In genomic region chr10:111598433-111599059, GRCh38 we compare ENCODE assay signal across 7 cellular contexts.
DNase-seq lines count a peak whose midpoint lies in the region; ATAC-seq, FAIRE-seq and TF ChIP-seq lines count a peak whose summit lies in the region.

No MANE protein-coding gene starts in this region.

- H3K79me2 ChIP-seq in GM12878 (ENCODE audit: control insufficient read depth, insufficient read depth, low read length): no peaks in the 10 kb centered on the region

- BruUV-seq in GM12878 (replicated peaks; lab: Mats Ljungman, UMichigan): no TSS peak

- 7% methylated on average over 6 of the region's 6 CpGs for WGBS in GM12878 (ENCODE audit: insufficient coverage, insufficient replicate concordance, low lambda C conversion rate, missing lambda C conversion rate)

- no peak overlapping the region for H3K4me3 ChIP-seq in GM12878

- TF ChIP-seq POLR2A in GM12878 (IDR thresholded peaks at IDR 0.05; ENCODE audit: low read depth, low read length): no peak

- POLR2A ChIA-PET in GM12878 (lab: Charles Lee): no interaction called here

- TF ChIP-seq RAD21 in GM12878 (IDR thresholded peaks at IDR 0.05; ENCODE audit: insufficient read depth, low read depth, low read length): peak; percentile 59

- H3K27me3 ChIP-seq in GM12878 (replicated peaks in 1 of 2; ENCODE audit: control insufficient read depth in 2 of 2, insufficient read depth in 2 of 2, low read length in 1 of 2): no peaks in the 10 kb centered on the region; a peak in 1 of 4 replicates

- TF ChIP-seq CTCF in GM12878 (IDR thresholded peaks at IDR 0.05 in 2 of 3, conservative IDR thresholded peaks at IDR 0.05 in 1 of 3; ENCODE audit: control insufficient read depth in 2 of 3, extremely low read depth in 1 of 3, insufficient read depth in 1 of 3, low read depth in 3 of 3, low read length in 3 of 3): peak; percentile 75 to 87 (median 78)

- peak; percentile 89 for ATAC-seq in GM19468 (IDR thresholded peaks at IDR 0.05; ENCODE audit: extremely low read depth, unreplicated experiment)
- peak; percentile 87 for ATAC-seq in HG03469 (IDR thresholded peaks at IDR 0.05; ENCODE audit: unreplicated experiment)
- ATAC-seq in GM12878: peak; percentile 96

- no peak overlapping the region for H3K9ac ChIP-seq in GM12878 (ENCODE audit: control insufficient read depth, insufficient read depth, low read length)

- H3K36me3 ChIP-seq in GM12878 (ENCODE audit: control insufficient read depth in 2 of 2, insufficient read depth in 2 of 2, low read length in 1 of 2): no peaks in the 10 kb centered on the region

- no peak overlapping the region for H3K4me2 ChIP-seq in GM12878 (ENCODE audit: control insufficient read depth, insufficient read depth)

- RAD21 ChIA-PET in GM12878 (lab: Charles Lee; ENCODE audit: unreplicated experiment): interaction anchor here (0.9 to 1.2 kb wide), 3 partner anchors 680 to 1292 kb away, joined by 3 to 4 read pairs (median 3); no protein-coding TSS in a partner anchor

- H4K20me1 ChIP-seq in GM12878 (ENCODE audit: control insufficient read depth, insufficient read depth): no peaks in the 10 kb centered on the region

- H2AFZ ChIP-seq in GM12878 (ENCODE audit: control insufficient read depth, low read depth, low read length): no peak overlapping the region

- intact Hi-C loops in GM12878 (cut with micrococcal nuclease; ENCODE audit: unreplicated experiment): loop anchor here (5.0 to 10.0 kb wide), 3 partner anchors 434 to 851 kb away; partner anchors contain the start of gene ADRA2A

- SMC1A ChIA-PET in GM12878 (lab: Charles Lee; ENCODE audit: uncharacterized antibody, unreplicated experiment): interaction anchor here (0.7 to 2.6 kb wide), 10 partner anchors 20 to 990 kb away, joined by 3 to 7 read pairs (median 4); partner anchors contain the start of gene ADRA2A

- DNase-seq in GF-D8 (lab: John Stamatoyannopoulos, UW) (peak; percentile 6), SK-MEL-5 (ENCODE audit: low read depth, low spot score) (peak; percentile 77), GM12878 (ENCODE audit: low read depth, low spot score) (peak; percentile 3), inferior parietal cortex (ENCODE audit: extremely low spot score) (peak; percentile 62)
- peak; percentile 23 for DNase-seq in stimulated activated CD4-positive, alpha-beta T cell treated with anti-CD3 and anti-CD28 coated beads, Interleukin-1b, Interleukin-23, amount 100 ng/mL, for 48 hours

- no peaks in the 10 kb centered on the region for H3K9me3 ChIP-seq in GM12878 (replicated peaks; ENCODE audit: control insufficient read depth, insufficient read depth, low read length)

- CTCF ChIA-PET in GM12878 (lab: Yijun Ruan, JAX): interaction anchor here (0.8 to 3.0 kb wide), 27 partner anchors 9 to 988 kb away, joined by 3 to 18 read pairs (median 4); no protein-coding TSS in a partner anchor

- TF ChIP-seq EP300 in GM12878 (IDR thresholded peaks at IDR 0.05; ENCODE audit: borderline replicate concordance in 1 of 2, control insufficient read depth in 1 of 2, low read depth in 2 of 2, low read length in 2 of 2): no peak

- H3K27ac ChIP-seq in GM12878 (ENCODE audit: control insufficient read depth, insufficient read depth): no peak overlapping the region

- FAIRE-seq in GM12878 (lab: Jason Lieb, UNC): peak; percentile 80

- H3K4me1 ChIP-seq in GM12878 (ENCODE audit: control insufficient read depth, insufficient read depth, low read length): no peaks in the 10 kb centered on the region; the same call in 1 of the 2 replicates

- in situ Hi-C loops in SK-MEL-5 (cut with HindIII; ENCODE audit: low pct_unique_long_range_greater_than_20kb, low sequenced_read_pairs): no loop called here
- in situ Hi-C loops in GM12878 (cut with MboI): no loop called here

TF ChIP-seq in GM12878, 131 proteins besides CTCF, POLR2A, EP300 and RAD21:
- TF ChIP-seq BCL3 (IDR thresholded peaks at IDR 0.05; ENCODE audit: borderline replicate concordance, insufficient read depth, low read depth, low read length, poor library complexity, severe bottlenecking): no peak
- TF ChIP-seq PAX5 (IDR thresholded peaks at IDR 0.05; ENCODE audit: borderline replicate concordance, low read depth, low read length): no peak
- TF ChIP-seq CREB1 (IDR thresholded peaks at IDR 0.05; ENCODE audit: low read depth): no peak
- no peak for TF ChIP-seq RAD51 (IDR thresholded peaks at IDR 0.05)
- TF ChIP-seq MYC (IDR thresholded peaks at IDR 0.05; ENCODE audit: insufficient read depth, insufficient read length, insufficient replicate concordance, low read length, severe bottlenecking): no peak
- peak; percentile 59; the same call in 1 of the 2 replicates for TF ChIP-seq SMC3 (IDR thresholded peaks at IDR 0.05; ENCODE audit: borderline replicate concordance, low read length)
- TF ChIP-seq MTA3 (IDR thresholded peaks at IDR 0.05; ENCODE audit: borderline replicate concordance, low read length): no peak
- no peak for TF ChIP-seq NBN (IDR thresholded peaks at IDR 0.05)
- no peak for TF ChIP-seq SRF (IDR thresholded peaks at IDR 0.05; ENCODE audit: low read depth in 2 of 2, low read length in 2 of 2)
- no peak for TF ChIP-seq FOS (IDR thresholded peaks at IDR 0.05; ENCODE audit: borderline replicate concordance, extremely low read depth, insufficient read length)
- no peak for TF ChIP-seq HDAC6 (IDR thresholded peaks at IDR 0.05; ENCODE audit: unreplicated experiment)
- TF ChIP-seq TCF3 (IDR thresholded peaks at IDR 0.05; ENCODE audit: borderline replicate concordance, insufficient read depth, low read depth, low read length): no peak
- peak; percentile 66; the same call in 1 of the 2 replicates for TF ChIP-seq YY1 (IDR thresholded peaks at IDR 0.05; ENCODE audit: low read depth, low read length)
- no peak for TF ChIP-seq PML (IDR thresholded peaks at IDR 0.05; ENCODE audit: low read length)
TF ChIP-seq in GM12878: peak in this region for 2.

Comparison
In these comparisons a context has a peak if more than half of its experiments do, and no peak if none do; other contexts are left out.
1. DNase-seq: peak in every context shown above with its lines; median percentile 77 in SK-MEL-5; 62 in inferior parietal cortex; 23 in stimulated activated CD4-positive, alpha-beta T cell treated with anti-CD3 and anti-CD28 coated beads, Interleukin-1b, Interleukin-23, amount 100 ng/mL, for 48 hours; 6 in GF-D8; 3 in GM12878.